ENCODE assay signal across 28 cellular contexts in genomic region chr2:239244625-239245024, GRCh38.
DNase-seq lines count a peak whose midpoint lies in the region; ATAC-seq and TF ChIP-seq lines count a peak whose summit lies in the region.
"Had no signal": no experiment of that assay in that cellular context is flagged by ENCODE, and none has a peak within 500 bp of the region (broad histone marks: within the 10 kb centered on the region; RNA-seq: fewer than 3 reads in every experiment).

No MANE protein-coding gene starts in this region.

- no peak for TF ChIP-seq EP300 in transverse colon (IDR thresholded peaks at IDR 0.05; ENCODE audit: low read depth)

- H3K36me3 Mint-ChIP-seq in glutamatergic neuron (ENCODE audit: unreplicated experiment) = no peaks in the 10 kb centered on the region
- H3K36me3 Mint-ChIP-seq in CD4-positive, alpha-beta memory T cell = peaks cover 30 to 32% of the 10 kb centered on the region in 2 donors

- ATAC-seq in heart right ventricle (no peak), psoas muscle (no peak), HG03095 (IDR thresholded peaks at IDR 0.05; ENCODE audit: unreplicated experiment) (no peak)
- ATAC-seq: A549; esophagus mucosa; GM23338; left lobe of liver; naive thymus-derived CD4-positive, alpha-beta T cell; stimulated activated naive CD8-positive, alpha-beta T cell treated with anti-CD3 and anti-CD28 coated beads, Interleukin-15, Interleukin-2, amounts not matched to agents 100 U/mL and 50 U/mL, for 24 hours had no signal

- H3K9me3 Mint-ChIP-seq in glutamatergic neuron (ENCODE audit: unreplicated experiment) = peaks cover 25% of the 10 kb centered on the region
- no peaks in the 10 kb centered on the region for H3K9me3 Mint-ChIP-seq in CD4-positive, alpha-beta memory T cell
- H3K9me3 Mint-ChIP-seq: activated B cell treated with CpG ODN at 0.5 μM for 24 hours, GM23338, immature natural killer cell had no signal

- H3K4me1 ChIP-seq in right atrium auricular region (peaks cover 0 to 58% of the 10 kb centered on the region in 2 donors), heart right ventricle (peaks cover 10 to 77% (median 62%) of the 10 kb centered on the region in 9 donors), psoas muscle (peaks cover 83% of the 10 kb centered on the region), transverse colon (peaks cover 11 to 71% (median 57%) of the 10 kb centered on the region in 4 donors)
- H3K4me1 ChIP-seq in CD4-positive, alpha-beta memory T cell (ENCODE audit: insufficient read depth, low read length) = peaks cover 12% of the 10 kb centered on the region
- H3K4me1 ChIP-seq: A549, breast epithelium had no signal

- H3K4me3 ChIP-seq in right atrium auricular region (no peak overlapping the region), heart right ventricle (no peak overlapping the region), psoas muscle (no peak overlapping the region), transverse colon (no peak overlapping the region), WERI-Rb-1 (ENCODE audit: low read depth, low read length) (no peak overlapping the region)
- H3K4me3 ChIP-seq in CD4-positive, alpha-beta memory T cell (ENCODE audit: low read length in 2 of 2) = no peak overlapping the region
- H3K4me3 ChIP-seq: A549, breast epithelium, GM23338 had no signal

- H3K27me3 Mint-ChIP-seq in glutamatergic neuron (ENCODE audit: unreplicated experiment) = peaks cover 16% of the 10 kb centered on the region
- no peaks in the 10 kb centered on the region for H3K27me3 Mint-ChIP-seq in CD4-positive, alpha-beta memory T cell

- intact Hi-C loops in heart right ventricle (cut with DNase I) = loop anchor here in 1 of 10 donors (5.0 kb wide), 1 partner anchor 153 kb away; no protein-coding TSS in a partner anchor
- intact Hi-C loops in psoas muscle (cut with DNase I) = loop anchor here in 1 of 2 donors (5.0 kb wide), 2 partner anchors 63 to 92 kb away; no protein-coding TSS in a partner anchor
- intact Hi-C loops in transverse colon (cut with DNase I; ENCODE audit: low total_unique reads) = no loop called here
- intact Hi-C loops in CD4-positive, alpha-beta memory T cell (cut with micrococcal nuclease) = no loop called here

- peaks cover 77% of the 10 kb centered on the region for H3K4me1 Mint-ChIP-seq in glutamatergic neuron (ENCODE audit: low read depth, unreplicated experiment)
- H3K4me1 Mint-ChIP-seq in CD4-positive, alpha-beta memory T cell = peaks cover 30 to 74% (median 53%) of the 10 kb centered on the region in 4 donors

- CTCF ChIA-PET in CD4-positive, alpha-beta memory T cell (lab: Charles Lee; ENCODE audit: partially characterized antibody) = no interaction called here

- DNase-seq in right atrium auricular region (ENCODE audit: low spot score) = no peak
- no peak for DNase-seq in heart right ventricle
- no peak for DNase-seq in glutamatergic neuron
- DNase-seq in psoas muscle = no peak
- DNase-seq in transverse colon = no peak
- no peak for DNase-seq in CD4-positive, alpha-beta memory T cell
- DNase-seq in WERI-Rb-1 = no peak
- DNase-seq: activated B cell treated with CpG ODN at 0.5 μM for 24 hours; activated naive CD4-positive, alpha-beta T cell treated with anti-CD3 and anti-CD28 coated beads, Interleukin-2, amount 50 U/mL, for 16 hours; AML-193; amygdala; hippocampal formation; immature natural killer cell; naive thymus-derived CD4-positive, alpha-beta T cell; NCI-H1092; NCI-H187 treated with DMSO at 0.1 percent for 48 hours; NCI-H526; SIG-M5; stimulated activated naive CD8-positive, alpha-beta T cell treated with anti-CD3 and anti-CD28 coated beads, Interleukin-15, Interleukin-2, amounts not matched to agents 100 U/mL and 50 U/mL, for 24 hours; SW 1271; T1000; trophoblast cell had no signal

- H3K4me3 Mint-ChIP-seq in glutamatergic neuron (ENCODE audit: unreplicated experiment) = peak overlapping the region; percentile 58
- no peak overlapping the region for H3K4me3 Mint-ChIP-seq in CD4-positive, alpha-beta memory T cell
- H3K4me3 Mint-ChIP-seq: activated B cell treated with CpG ODN at 0.5 μM for 24 hours, GM23338, immature natural killer cell had no signal

- TF ChIP-seq CTCF in right atrium auricular region (IDR thresholded peaks at IDR 0.05) = no peak
- TF ChIP-seq CTCF in heart right ventricle (IDR thresholded peaks at IDR 0.05) = no peak
- no peak for TF ChIP-seq CTCF in glutamatergic neuron (IDR thresholded peaks at IDR 0.05; ENCODE audit: partially characterized antibody, unreplicated experiment)
- no peak for TF ChIP-seq CTCF in psoas muscle (IDR thresholded peaks at IDR 0.05)
- TF ChIP-seq CTCF in transverse colon (IDR thresholded peaks at IDR 0.05) = no peak
- TF ChIP-seq CTCF in WERI-Rb-1 (IDR thresholded peaks at IDR 0.05; ENCODE audit: low read depth, low read length) = no peak

- no peak overlapping the region for H3K27ac Mint-ChIP-seq in glutamatergic neuron (ENCODE audit: unreplicated experiment)
- peak overlapping the region in 1 of 7 donors; percentile 59 for H3K27ac Mint-ChIP-seq in CD4-positive, alpha-beta memory T cell
- H3K27ac Mint-ChIP-seq: activated B cell treated with CpG ODN at 0.5 μM for 24 hours had no signal

- in situ Hi-C loops in transverse colon (cut with MboI; ENCODE audit: low pct_ligation_motif_present in 1 of 4, low pct_unique_long_range_greater_than_20kb in 1 of 4, low sequenced_read_pairs in 3 of 4) = no loop called here

- H3K36me3 ChIP-seq in right atrium auricular region = no peaks in the 10 kb centered on the region
- no peaks in the 10 kb centered on the region for H3K36me3 ChIP-seq in heart right ventricle
- H3K36me3 ChIP-seq in psoas muscle (ENCODE audit: insufficient read depth in 1 of 2, low read depth in 1 of 2) = no peaks in the 10 kb centered on the region
- H3K36me3 ChIP-seq in transverse colon = no peaks in the 10 kb centered on the region
- no peaks in the 10 kb centered on the region for H3K36me3 ChIP-seq in CD4-positive, alpha-beta memory T cell (ENCODE audit: insufficient read depth, low read length)
- no peaks in the 10 kb centered on the region for H3K36me3 ChIP-seq in WERI-Rb-1
- H3K36me3 ChIP-seq: breast epithelium had no signal

- H3K27me3 ChIP-seq in right atrium auricular region (no peaks in the 10 kb centered on the region), heart right ventricle (no peaks in the 10 kb centered on the region), psoas muscle (ENCODE audit: insufficient read depth in 3 of 3, low read length in 2 of 3) (no peaks in the 10 kb centered on the region), transverse colon (no peaks in the 10 kb centered on the region), WERI-Rb-1 (ENCODE audit: insufficient read depth, low read depth, severe bottlenecking) (no peaks in the 10 kb centered on the region)
- H3K27me3 ChIP-seq in CD4-positive, alpha-beta memory T cell (ENCODE audit: insufficient read depth, low read length) = no peaks in the 10 kb centered on the region
- H3K27me3 ChIP-seq: breast epithelium had no signal

- WGBS in heart right ventricle, 2 donors = 91 to 93% methylated on average over 5 of the region's 5 CpGs
- WGBS in psoas muscle, 3 donors = 86 to 96% (median 90%) methylated on average over 5 of the region's 5 CpGs
- WGBS in transverse colon (ENCODE audit: low coverage in 1 of 2), 2 donors = 80 to 85% methylated on average over 1 to 5 of the region's 5 CpGs

- peak overlapping the region; percentile 69 to 81 for H3K27ac ChIP-seq in right atrium auricular region
- H3K27ac ChIP-seq in heart right ventricle = peak overlapping the region in 3 of 10 donors; percentile 32 to 62 (median 51)
- H3K27ac ChIP-seq in psoas muscle = peak overlapping the region; percentile 86
- H3K27ac ChIP-seq in transverse colon = peak overlapping the region; percentile 7 to 83 (median 40)
- no peak overlapping the region for H3K27ac ChIP-seq in CD4-positive, alpha-beta memory T cell (ENCODE audit: low read depth, low read length)
- no peak overlapping the region for H3K27ac ChIP-seq in WERI-Rb-1
- H3K27ac ChIP-seq: A549 had no signal

- POLR2A ChIA-PET in CD4-positive, alpha-beta memory T cell (lab: Charles Lee; ENCODE audit: partially characterized antibody) = no interaction called here

- H3K9me3 ChIP-seq in right atrium auricular region (no peaks in the 10 kb centered on the region), heart right ventricle (no peaks in the 10 kb centered on the region), psoas muscle (no peaks in the 10 kb centered on the region), transverse colon (no peaks in the 10 kb centered on the region), WERI-Rb-1 (ENCODE audit: severe bottlenecking) (no peaks in the 10 kb centered on the region)
- H3K9me3 ChIP-seq in CD4-positive, alpha-beta memory T cell (ENCODE audit: control insufficient read depth in 1 of 2, low read length in 2 of 2) = no peaks in the 10 kb centered on the region
- H3K9me3 ChIP-seq: A549, breast epithelium had no signal

- no peak for TF ChIP-seq POLR2A in transverse colon (IDR thresholded peaks at IDR 0.05)

Comparison
In these comparisons a context has a peak if more than half of its experiments do, and no peak if none do; other contexts are left out.
1. H3K27ac ChIP-seq: peak in right atrium auricular region (2 of 2), psoas muscle (single experiment) and transverse colon (4 of 4); none in CD4-positive, alpha-beta memory T cell (single experiment) and WERI-Rb-1 (single experiment).